18 cellular contexts compared by ENCODE assay signal in genomic region chr15:68635142-68635541, GRCh38. TPM values are rescaled to one million over a fixed set of nuclear protein-coding genes. Genes with fewer than 3 reads are reported as not detected.
A peak's percentile ranks its signal among the peaks of the same experiment; 100 is the strongest.
DNase-seq lines count a peak whose midpoint lies in the region; TF ChIP-seq lines count a peak whose summit lies in the region.
"Had no signal": no experiment of that assay in that cellular context is flagged by ENCODE, and none has a peak within 500 bp of the region (broad histone marks: within the 10 kb centered on the region; RNA-seq: fewer than 3 reads in every experiment).

No MANE protein-coding gene starts in this region.

- H3K9me3 ChIP-seq in Peyer's patch (no peaks in the 10 kb centered on the region), ovary (no peaks in the 10 kb centered on the region)
- H3K9me3 ChIP-seq: breast epithelium had no signal

- H3K4me1 ChIP-seq in Peyer's patch (no peaks in the 10 kb centered on the region), ovary (ENCODE audit: insufficient read depth) (peaks cover 56% of the 10 kb centered on the region)

- no peak overlapping the region for H3K4me3 ChIP-seq in Peyer's patch
- H3K4me3 ChIP-seq in ovary, result no peak overlapping the region
- H3K4me3 ChIP-seq: breast epithelium, lung had no signal

- intact Hi-C loops in ovary (cut with DNase I), result loop anchor here in 1 of 4 donors (10.0 kb wide), 1 partner anchor 50 kb away; no protein-coding TSS in a partner anchor

- TF ChIP-seq EP300 in ovary (IDR thresholded peaks at IDR 0.05), result no peak

- no peaks in the 10 kb centered on the region for H3K27me3 ChIP-seq in Peyer's patch
- H3K27me3 ChIP-seq in ovary, result no peaks in the 10 kb centered on the region
- H3K27me3 ChIP-seq: breast epithelium had no signal

- H3K36me3 ChIP-seq in Peyer's patch, result no peaks in the 10 kb centered on the region
- H3K36me3 ChIP-seq in ovary, result no peaks in the 10 kb centered on the region
- H3K36me3 ChIP-seq: breast epithelium had no signal

- H3K27ac ChIP-seq in Peyer's patch (no peak overlapping the region), ovary (peak overlapping the region in 1 of 2 donors; percentile 86)
- H3K27ac ChIP-seq: HL-60 had no signal

- TF ChIP-seq POLR2A in Peyer's patch (IDR thresholded peaks at IDR 0.05) (no peak), ovary (IDR thresholded peaks at IDR 0.05) (no peak)

- TF ChIP-seq CTCF in Peyer's patch (IDR thresholded peaks at IDR 0.05) (no peak), ovary (IDR thresholded peaks at IDR 0.05) (no peak)

- 24 to 44% (median 35%) methylated on average over 2 of the region's 2 CpGs for WGBS in ovary, 3 donors

- peak; percentile 86 for DNase-seq in Ammon's horn (ENCODE audit: low spot score)
- DNase-seq in Peyer's patch, result peak in 2 of 3 donors; percentile 22 to 25
- peak; percentile 44 for DNase-seq in fibroblast of the conjunctiva (ENCODE audit: low read depth)
- peak; percentile 56 to 69 (median 66) for DNase-seq in ovary
- DNase-seq in stimulated activated CD4-positive, alpha-beta T cell treated with anti-CD3 and anti-CD28 coated beads, Interleukin-4, amount 100 ng/mL, for 24 hours, result no peak
- no peak for DNase-seq in NCI-H1105 (lab: John Stamatoyannopoulos, UW)
- no peak for DNase-seq in activated CD8-positive, alpha-beta memory T cell treated with anti-CD3 and anti-CD28 coated beads, Interleukin-2, amount 50 U/mL, for 48 hours
- DNase-seq in stimulated activated naive CD4-positive, alpha-beta T cell (lab: John Stamatoyannopoulos, UW), result no peak
- DNase-seq: activated CD4-positive, alpha-beta T cell treated with anti-CD3 and anti-CD28 coated beads, Interleukin-2, amount 10 ng/mL, durations not matched to agents 7 days and 5 days; activated effector memory CD4-positive, alpha-beta T cell treated with Interleukin-2 at 50 U/mL for 16 hours; AML-193; Kasumi-1; NCI-H2107; stimulated activated CD8-positive, alpha-beta memory T cell treated with anti-CD3 and anti-CD28 coated beads, Interleukin-4, amount 100 ng/mL, for 48 hours had no signal

RNA-seq across cellular contexts. Expression of gene CORO2B, which starts 56.3 kb away (rescaled TPM):
- 1 to 10 TPM in 3 of 4 donors, under 1 TPM in 1; 0.70 to 9.1 (median 1.7) TPM for total RNA-seq in Peyer's patch
- total RNA-seq in ovary, result 10 to 100 TPM in 6 of 7 donors, 1 to 10 TPM in 1; 7.5 to 61.0 (median 22.8) TPM
- polyA plus RNA-seq in ovary, result 10 to 100 TPM; 11.3 to 12.4 TPM
- total RNA-seq: activated CD4-positive, alpha-beta T cell treated with anti-CD3 and anti-CD28 coated beads, Interleukin-2, amount 10 ng/mL, durations not matched to agents 7 days and 5 days; T-helper 1 cell treated with Interleukin-12 subunit alpha and Interleukin-12 subunit beta and Interleukin-4 antibody, amounts not matched to agents 30 ng/mL and 1 ng/mL, for 36 hours had no signal

Comparison
In these comparisons a context has a peak if more than half of its experiments do, and no peak if none do; other contexts are left out.
1. DNase-seq: peak in Ammon's horn (single experiment), Peyer's patch (2 of 3), fibroblast of the conjunctiva (single experiment) and ovary (5 of 5); none in stimulated activated CD4-positive, alpha-beta T cell treated with anti-CD3 and anti-CD28 coated beads, Interleukin-4, amount 100 ng/mL, for 24 hours (single experiment), NCI-H1105 (single experiment), activated CD8-positive, alpha-beta memory T cell treated with anti-CD3 and anti-CD28 coated beads, Interleukin-2, amount 50 U/mL, for 48 hours (single experiment) and stimulated activated naive CD4-positive, alpha-beta T cell (0 of 6).